Comparison of ENCODE assay signal across 19 cellular contexts in the genomic region with DNA sequence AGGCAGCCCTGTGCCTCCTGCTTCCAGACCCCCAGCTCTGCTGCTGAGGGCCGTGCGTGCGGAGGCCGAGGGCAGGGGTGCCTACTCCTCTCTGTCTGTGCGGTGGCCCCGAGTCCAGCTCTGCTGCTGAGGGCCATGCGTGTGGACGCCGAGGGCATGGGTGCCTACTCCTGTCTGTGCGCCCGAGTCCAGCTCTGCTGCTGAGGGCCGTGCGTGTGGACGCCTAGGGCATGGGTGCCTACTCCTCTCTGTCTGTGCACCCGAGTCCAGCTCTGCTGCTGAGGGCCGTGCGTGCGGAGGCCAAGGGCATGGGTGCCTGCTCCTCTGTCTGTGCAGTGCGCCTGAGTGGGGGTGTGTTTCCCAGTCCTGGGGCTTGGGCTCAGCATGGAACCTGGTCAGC.
"Had no signal": no experiment of that assay in that cellular context is flagged by ENCODE, and none has a peak within 500 bp of the region (broad histone marks: within the 10 kb centered on the region; RNA-seq: fewer than 3 reads in every experiment).

No MANE protein-coding gene starts in this region.

- H3K27ac ChIP-seq: esophagus squamous epithelium, gastroesophageal sphincter, stomach, thoracic aorta, transverse colon had no signal

- ATAC-seq: effector memory CD8-positive, alpha-beta T cell; gastroesophageal sphincter; left colon; naive thymus-derived CD4-positive, alpha-beta T cell had no signal

- H3K4me1 ChIP-seq: esophagus squamous epithelium, stomach, transverse colon had no signal

- H3K27me3 ChIP-seq: esophagus squamous epithelium, gastroesophageal sphincter, stomach, transverse colon had no signal

- H3K27ac Mint-ChIP-seq: effector memory CD8-positive, alpha-beta T cell; immature natural killer cell; naive thymus-derived CD4-positive, alpha-beta T cell; nephron progenitor cell had no signal

- DNase-seq: central memory CD4-positive, alpha-beta T cell; cortex of kidney; effector memory CD8-positive, alpha-beta T cell; esophagus squamous epithelium; foreskin fibroblast; immature natural killer cell; kidney; left colon; mammary epithelial cell; naive thymus-derived CD4-positive, alpha-beta T cell; nephron progenitor cell; posterior cingulate gyrus; small intestine; stimulated activated CD4-positive, alpha-beta T cell treated with anti-CD3 and anti-CD28 coated beads, Interleukin-12 subunit alpha, Interleukin-12 subunit beta, amount 100 ng/mL, for 4 hours; stomach; substantia nigra; transverse colon had no signal

- H3K9me3 Mint-ChIP-seq: effector memory CD8-positive, alpha-beta T cell; immature natural killer cell; naive thymus-derived CD4-positive, alpha-beta T cell; nephron progenitor cell had no signal

- H3K4me3 Mint-ChIP-seq: effector memory CD8-positive, alpha-beta T cell; immature natural killer cell; naive thymus-derived CD4-positive, alpha-beta T cell; nephron progenitor cell had no signal

- H3K4me3 ChIP-seq: esophagus squamous epithelium, gastroesophageal sphincter, stomach, thoracic aorta, transverse colon had no signal

- H3K9me3 ChIP-seq: esophagus squamous epithelium, gastroesophageal sphincter, stomach, thoracic aorta, transverse colon had no signal

- H3K27me3 Mint-ChIP-seq: effector memory CD8-positive, alpha-beta T cell; naive thymus-derived CD4-positive, alpha-beta T cell had no signal
